Comparison of ENCODE assay signal across 8 cellular contexts in genomic region chr19:17419491-17420266, GRCh38. TPM values are rescaled to one million over a fixed set of nuclear protein-coding genes. Genes with fewer than 3 reads are reported as not detected.
DNase-seq lines count a peak whose midpoint lies in the region; ATAC-seq, FAIRE-seq and TF ChIP-seq lines count a peak whose summit lies in the region.

TSS of gene MVB12A (plus strand) at chr19:17420047. CDS start at chr19:17420136, 89 bp downstream.

- peaks cover 16% of the 10 kb centered on the region for H3K4me1 Mint-ChIP-seq in CD8-positive, alpha-beta T cell (ENCODE audit: low read depth)
- H3K4me1 Mint-ChIP-seq in effector memory CD8-positive, alpha-beta T cell (ENCODE audit: low read depth in 2 of 2): peaks cover 13 to 15% of the 10 kb centered on the region in 2 donors

- H3K36me3 Mint-ChIP-seq in CD8-positive, alpha-beta T cell: peaks cover 29% of the 10 kb centered on the region
- H3K36me3 Mint-ChIP-seq in effector memory CD8-positive, alpha-beta T cell (ENCODE audit: insufficient read depth): peaks cover 19% of the 10 kb centered on the region

- peak; percentile 95 for FAIRE-seq in HTR-8/SVneo (lab: Jason Lieb, UNC)

- ATAC-seq in CD8-positive, alpha-beta T cell: peak; percentile 98
- ATAC-seq in GM21360 (IDR thresholded peaks at IDR 0.05; ENCODE audit: unreplicated experiment): peak; percentile 90
- peak; percentile 96 for ATAC-seq in effector memory CD8-positive, alpha-beta T cell (replicated peaks)

- peak within 1 kb of the TSS; percentile 80 for H3K27ac Mint-ChIP-seq in CD8-positive, alpha-beta T cell
- H3K27ac Mint-ChIP-seq in effector memory CD8-positive, alpha-beta T cell: peak within 1 kb of the TSS; percentile 84 to 90

- POLR2A ChIA-PET in CD8-positive, alpha-beta T cell (lab: Charles Lee): interaction anchor here (0.5 to 1.6 kb wide), 17 partner anchors 13 to 862 kb away, joined by 3 to 8 read pairs (median 3); partner anchors contain the start of genes BABAM1, BST2, CCDC194 and DDA1

- H3K4me3 Mint-ChIP-seq in CD8-positive, alpha-beta T cell: peak within 1 kb of the TSS; percentile 89
- peak within 1 kb of the TSS; percentile 87 to 95 for H3K4me3 Mint-ChIP-seq in effector memory CD8-positive, alpha-beta T cell

- no peaks in the 10 kb centered on the region for H3K27me3 ChIP-seq in CD8-positive, alpha-beta T cell (ENCODE audit: insufficient read depth, low read length)

- peak within 1 kb of the TSS; percentile 69 for H3K4me3 ChIP-seq in CD8-positive, alpha-beta T cell (ENCODE audit: low read depth, low read length)

- CTCF ChIA-PET in CD8-positive, alpha-beta T cell (lab: Charles Lee): interaction anchor here (0.8 to 3.3 kb wide), 10 partner anchors 9 to 127 kb away, joined by 3 to 14 read pairs (median 4); partner anchors contain the start of genes BST2, CCDC194 and TMEM221

- no peaks in the 10 kb centered on the region for H3K9me3 Mint-ChIP-seq in CD8-positive, alpha-beta T cell
- no peaks in the 10 kb centered on the region for H3K9me3 Mint-ChIP-seq in effector memory CD8-positive, alpha-beta T cell

- H3K36me3 ChIP-seq in CD8-positive, alpha-beta T cell (ENCODE audit: insufficient read depth, low read length): no peaks in the 10 kb centered on the region

- DNase-seq in CD8-positive, alpha-beta T cell: peak; percentile 90 to 98 (median 94)
- DNase-seq in HTR-8/SVneo (ENCODE audit: insufficient read length, low spot score) (peak; percentile 99), NOMO-1 treated with dmso at 0.1 percent for 144 hours (lab: John Stamatoyannopoulos, UW; ENCODE audit: unreplicated experiment) (peak; percentile 96), medulla oblongata (ENCODE audit: extremely low spot score) (peak; percentile 99)
- peak; percentile 71 to 91 (median 86) for DNase-seq in activated CD8-positive, alpha-beta memory T cell treated with anti-CD3 and anti-CD28 coated beads for 48 hours (ENCODE audit: low read depth in 2 of 3, low spot score in 2 of 3)
- DNase-seq in effector memory CD8-positive, alpha-beta T cell: peak; percentile 89 to 92 (median 89)
- peak; percentile 90 for DNase-seq in stimulated activated CD8-positive, alpha-beta memory T cell treated with anti-CD3 and anti-CD28 coated beads, Interleukin-12 subunit alpha, Interleukin-12 subunit beta, amount 100 ng/mL, for 1 hour (ENCODE audit: low read depth)

- no peak for TF ChIP-seq CTCF in CD8-positive, alpha-beta T cell (IDR thresholded peaks at IDR 0.05)

- intact Hi-C loops in CD8-positive, alpha-beta T cell (cut with DNase I, micrococcal nuclease): loop anchor here (1.0 kb wide), 8 partner anchors 14 to 136 kb away; partner anchors contain the start of genes BST2 (in 2 of the 2), DDA1 (in 2 of the 2), GTPBP3 (in 2 of the 2) and COLGALT1 (in 1 of the 2)

- peaks cover 17% of the 10 kb centered on the region for H3K4me1 ChIP-seq in CD8-positive, alpha-beta T cell (ENCODE audit: insufficient read depth, low read length)

- no peaks in the 10 kb centered on the region for H3K27me3 Mint-ChIP-seq in CD8-positive, alpha-beta T cell (ENCODE audit: low read depth)
- no peaks in the 10 kb centered on the region for H3K27me3 Mint-ChIP-seq in effector memory CD8-positive, alpha-beta T cell

- no peaks in the 10 kb centered on the region for H3K9me3 ChIP-seq in CD8-positive, alpha-beta T cell (ENCODE audit: low read length)

- H3K27ac ChIP-seq in CD8-positive, alpha-beta T cell (ENCODE audit: low read depth, low read length): peak within 1 kb of the TSS; percentile 51

RNA-seq across cellular contexts. Expression of gene MVB12A, which starts in this region (rescaled TPM):
- total RNA-seq in CD8-positive, alpha-beta T cell: 10 to 100 TPM in 1 of 2 experiments, 1 to 10 TPM in 1; 9.1 to 10.4 TPM

Comparison
In these comparisons a context has a peak if more than half of its experiments do, and no peak if none do; other contexts are left out.
1. Peak in every context shown above with its lines: DNase-seq, ATAC-seq, H3K4me3 ChIP-seq and H3K27ac ChIP-seq.